23 cellular contexts compared by ENCODE assay signal in the genomic region with DNA sequence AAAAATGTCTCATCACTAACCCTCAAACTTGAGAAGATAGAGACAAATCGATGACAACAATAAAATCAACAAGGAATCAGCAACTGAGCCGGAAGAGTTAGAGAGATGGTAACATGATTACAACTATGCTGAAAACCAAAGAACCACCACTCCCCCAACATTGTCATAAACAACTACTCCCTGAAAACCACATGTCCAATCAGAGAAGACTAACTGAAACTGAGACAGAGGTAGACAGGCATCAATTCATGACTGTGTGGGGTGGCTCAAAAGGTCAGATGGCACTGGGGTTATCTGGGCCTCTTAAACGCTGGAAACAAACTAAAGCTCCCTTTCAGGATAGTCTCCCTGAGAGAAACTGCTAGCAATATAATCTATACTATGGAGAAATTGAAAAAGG.
DNase-seq lines count a peak whose midpoint lies in the region; ATAC-seq and TF ChIP-seq lines count a peak whose summit lies in the region.
"Had no signal": no experiment of that assay in that cellular context is flagged by ENCODE, and none has a peak within 500 bp of the region (broad histone marks: within the 10 kb centered on the region; RNA-seq: fewer than 3 reads in every experiment).

No MANE protein-coding gene starts in this region.

- CTCF ChIA-PET in activated CD4-positive, alpha-beta memory T cell treated with anti-CD3 and anti-CD28 coated beads, Interleukin-2, amount 10 ng/mL, durations not matched to agents 7 days and 5 days (lab: Charles Lee), result no interaction called here
- CTCF ChIA-PET in activated CD4-positive, alpha-beta memory T cell treated with anti-CD3 and anti-CD28 coated beads for 36 hours (lab: Charles Lee), result interaction anchor here (0.6 kb wide), 1 partner anchor 506 kb away, joined by 3 read pairs; no protein-coding TSS in a partner anchor
- CTCF ChIA-PET in naive thymus-derived CD4-positive, alpha-beta T cell (lab: Charles Lee), result no interaction called here

- H3K36me3 ChIP-seq in naive thymus-derived CD4-positive, alpha-beta T cell (ENCODE audit: control insufficient read depth in 2 of 3, insufficient read depth in 3 of 3, low read length in 3 of 3), result no peaks in the 10 kb centered on the region
- no peaks in the 10 kb centered on the region for H3K36me3 ChIP-seq in adrenal gland (replicated peaks in 1 of 2)
- H3K36me3 ChIP-seq: neutrophil, upper lobe of left lung had no signal

- no peak overlapping the region for H3K4me3 ChIP-seq in naive thymus-derived CD4-positive, alpha-beta T cell (ENCODE audit: low read length)
- H3K4me3 ChIP-seq in adrenal gland, result no peak overlapping the region
- H3K4me3 ChIP-seq: psoas muscle, upper lobe of left lung had no signal

- peaks cover 2% of the 10 kb centered on the region for H3K36me3 Mint-ChIP-seq in activated CD4-positive, alpha-beta memory T cell treated with anti-CD3 and anti-CD28 coated beads, Interleukin-2, amount 10 ng/mL, durations not matched to agents 7 days and 5 days (ENCODE audit: low read depth)
- H3K36me3 Mint-ChIP-seq in activated CD4-positive, alpha-beta memory T cell treated with anti-CD3 and anti-CD28 coated beads for 36 hours, result no peaks in the 10 kb centered on the region
- H3K36me3 Mint-ChIP-seq in T-helper 17 cell (ENCODE audit: low read depth), result no peaks in the 10 kb centered on the region
- H3K36me3 Mint-ChIP-seq in naive thymus-derived CD4-positive, alpha-beta T cell, result no peaks in the 10 kb centered on the region

- ATAC-seq in GM19035 (IDR thresholded peaks at IDR 0.05; ENCODE audit: unreplicated experiment) (peak; percentile 58), T-helper 17 cell (peak; percentile 96)
- peak; percentile 63 for ATAC-seq in naive thymus-derived CD4-positive, alpha-beta T cell
- ATAC-seq: psoas muscle had no signal

- no peaks in the 10 kb centered on the region for H3K27me3 Mint-ChIP-seq in activated CD4-positive, alpha-beta memory T cell treated with anti-CD3 and anti-CD28 coated beads, Interleukin-2, amount 10 ng/mL, durations not matched to agents 7 days and 5 days
- H3K27me3 Mint-ChIP-seq in activated CD4-positive, alpha-beta memory T cell treated with anti-CD3 and anti-CD28 coated beads for 36 hours, result no peaks in the 10 kb centered on the region
- no peaks in the 10 kb centered on the region for H3K27me3 Mint-ChIP-seq in T-helper 17 cell
- H3K27me3 Mint-ChIP-seq in naive thymus-derived CD4-positive, alpha-beta T cell, result peaks cover 0 to 11% (median 0%) of the 10 kb centered on the region in 5 donors
- H3K27me3 Mint-ChIP-seq: activated CD4-positive, alpha-beta T cell treated with anti-CD3 and anti-CD28 coated beads, Interleukin-2, amount 10 ng/mL, durations not matched to agents 24 days and 14 days had no signal

- H3K4me1 Mint-ChIP-seq in activated CD4-positive, alpha-beta memory T cell treated with anti-CD3 and anti-CD28 coated beads, Interleukin-2, amount 10 ng/mL, durations not matched to agents 7 days and 5 days, result peaks cover 15% of the 10 kb centered on the region
- H3K4me1 Mint-ChIP-seq in activated CD4-positive, alpha-beta memory T cell treated with anti-CD3 and anti-CD28 coated beads for 36 hours (ENCODE audit: low read depth), result peaks cover 4% of the 10 kb centered on the region
- H3K4me1 Mint-ChIP-seq in T-helper 17 cell, result no peaks in the 10 kb centered on the region
- peaks cover 0 to 2% (median 0%) of the 10 kb centered on the region in 7 donors for H3K4me1 Mint-ChIP-seq in naive thymus-derived CD4-positive, alpha-beta T cell
- H3K4me1 Mint-ChIP-seq: activated CD4-positive, alpha-beta T cell treated with anti-CD3 and anti-CD28 coated beads, Interleukin-2, amount 10 ng/mL, durations not matched to agents 24 days and 14 days had no signal

- no peaks in the 10 kb centered on the region for H3K9me3 Mint-ChIP-seq in activated CD4-positive, alpha-beta memory T cell treated with anti-CD3 and anti-CD28 coated beads, Interleukin-2, amount 10 ng/mL, durations not matched to agents 7 days and 5 days
- H3K9me3 Mint-ChIP-seq in activated CD4-positive, alpha-beta memory T cell treated with anti-CD3 and anti-CD28 coated beads for 36 hours, result no peaks in the 10 kb centered on the region
- H3K9me3 Mint-ChIP-seq in naive thymus-derived CD4-positive, alpha-beta T cell, result peaks cover 0 to 5% (median 0%) of the 10 kb centered on the region in 11 donors
- H3K9me3 Mint-ChIP-seq: activated CD4-positive, alpha-beta T cell treated with anti-CD3 and anti-CD28 coated beads, Interleukin-2, amount 10 ng/mL, durations not matched to agents 24 days and 14 days; activated naive CD4-positive, alpha-beta T cell treated with anti-CD3 and anti-CD28 coated beads for 36 hours; H9 had no signal

- TF ChIP-seq CTCF in adrenal gland (IDR thresholded peaks at IDR 0.05), result no peak

- no peak for TF ChIP-seq POLR2A in adrenal gland (IDR thresholded peaks at IDR 0.05)

- intact Hi-C loops in activated CD4-positive, alpha-beta memory T cell treated with anti-CD3 and anti-CD28 coated beads for 36 hours (cut with micrococcal nuclease), result no loop called here
- intact Hi-C loops in naive thymus-derived CD4-positive, alpha-beta T cell (cut with micrococcal nuclease), result no loop called here
- intact Hi-C loops in adrenal gland (cut with DNase I), result no loop called here

- peaks cover 0 to 4% of the 10 kb centered on the region in 2 donors for H3K4me1 ChIP-seq in naive thymus-derived CD4-positive, alpha-beta T cell (ENCODE audit: control insufficient read depth in 2 of 2, insufficient read depth in 2 of 2, low read length in 2 of 2)
- H3K4me1 ChIP-seq in adrenal gland (replicated peaks in 1 of 2), result no peaks in the 10 kb centered on the region
- H3K4me1 ChIP-seq: psoas muscle, upper lobe of left lung had no signal

- H3K9me3 ChIP-seq in T-helper 17 cell (ENCODE audit: control insufficient read depth, low read length, poor library complexity, severe bottlenecking) (no peaks in the 10 kb centered on the region), adrenal gland (replicated peaks in 1 of 3) (no peaks in the 10 kb centered on the region)
- no peaks in the 10 kb centered on the region for H3K9me3 ChIP-seq in naive thymus-derived CD4-positive, alpha-beta T cell (ENCODE audit: control insufficient read depth in 2 of 3, low read length in 3 of 3)
- H3K9me3 ChIP-seq: neutrophil, psoas muscle, upper lobe of left lung had no signal

- peak overlapping the region; percentile 86 for H3K27ac Mint-ChIP-seq in activated CD4-positive, alpha-beta memory T cell treated with anti-CD3 and anti-CD28 coated beads, Interleukin-2, amount 10 ng/mL, durations not matched to agents 7 days and 5 days
- no peak overlapping the region for H3K27ac Mint-ChIP-seq in activated CD4-positive, alpha-beta memory T cell treated with anti-CD3 and anti-CD28 coated beads for 36 hours
- H3K27ac Mint-ChIP-seq in T-helper 17 cell, result peak overlapping the region; percentile 39
- H3K27ac Mint-ChIP-seq in naive thymus-derived CD4-positive, alpha-beta T cell, result peak overlapping the region in 1 of 9 donors; percentile 53
- H3K27ac Mint-ChIP-seq: activated CD4-positive, alpha-beta T cell treated with anti-CD3 and anti-CD28 coated beads, Interleukin-2, amount 10 ng/mL, durations not matched to agents 24 days and 14 days; activated naive CD4-positive, alpha-beta T cell treated with anti-CD3 and anti-CD28 coated beads for 36 hours; H9 had no signal

- 67 to 72% (median 69%) methylated on average over 3 of the region's 3 CpGs for WGBS in adrenal gland, 4 donors

- no peak overlapping the region for H3K27ac ChIP-seq in naive thymus-derived CD4-positive, alpha-beta T cell (ENCODE audit: low read depth, low read length)
- no peak overlapping the region for H3K27ac ChIP-seq in adrenal gland
- H3K27ac ChIP-seq: epithelial cell of prostate, neutrophil, psoas muscle, upper lobe of left lung had no signal

- H3K27me3 ChIP-seq in naive thymus-derived CD4-positive, alpha-beta T cell (ENCODE audit: control insufficient read depth in 2 of 2, insufficient read depth in 2 of 2, low read length in 2 of 2), result no peaks in the 10 kb centered on the region
- H3K27me3 ChIP-seq in adrenal gland, result no peaks in the 10 kb centered on the region
- H3K27me3 ChIP-seq: neutrophil, upper lobe of left lung had no signal

- peak; percentile 19 for DNase-seq in activated CD4-positive, alpha-beta memory T cell treated with anti-CD3 and anti-CD28 coated beads, Interleukin-2, amount 10 ng/mL, durations not matched to agents 7 days and 5 days
- no peak for DNase-seq in activated CD4-positive, alpha-beta memory T cell treated with anti-CD3 and anti-CD28 coated beads for 36 hours
- DNase-seq in T-helper 17 cell (no peak), adrenal gland (no peak), dedifferentiated amniotic fluid mesenchymal stem cell (ENCODE audit: extremely low spot score) (no peak)
- DNase-seq in naive thymus-derived CD4-positive, alpha-beta T cell, result no peak
- no peak for DNase-seq in stimulated activated CD4-positive, alpha-beta T cell treated with anti-CD3 and anti-CD28 coated beads, Interleukin-2, amount 100 ng/mL, for 24 hours
- DNase-seq: activated CD4-positive, alpha-beta T cell treated with anti-CD3 and anti-CD28 coated beads, Interleukin-2, amount 10 ng/mL, durations not matched to agents 24 days and 14 days; activated naive CD4-positive, alpha-beta T cell treated with anti-CD3 and anti-CD28 coated beads for 36 hours; cerebellar nuclear complex; DMS53; H9; head of caudate nucleus; Karpas-422; mammary epithelial cell; NCI-H187 treated with DMSO at 0.1 percent for 48 hours; NCI-H524 treated with DMSO at 0.1 percent for 48 hours; psoas muscle; RPMI8226; upper lobe of left lung had no signal

- POLR2A ChIA-PET in activated CD4-positive, alpha-beta memory T cell treated with anti-CD3 and anti-CD28 coated beads, Interleukin-2, amount 10 ng/mL, durations not matched to agents 7 days and 5 days (lab: Charles Lee), result interaction anchor here (0.9 kb wide), 1 partner anchor 9 kb away, joined by 3 read pairs; no protein-coding TSS in a partner anchor
- POLR2A ChIA-PET in activated CD4-positive, alpha-beta memory T cell treated with anti-CD3 and anti-CD28 coated beads for 36 hours (lab: Charles Lee), result no interaction called here
- POLR2A ChIA-PET in naive thymus-derived CD4-positive, alpha-beta T cell (lab: Charles Lee), result no interaction called here

- no peak overlapping the region for H3K4me3 Mint-ChIP-seq in activated CD4-positive, alpha-beta memory T cell treated with anti-CD3 and anti-CD28 coated beads, Interleukin-2, amount 10 ng/mL, durations not matched to agents 7 days and 5 days
- no peak overlapping the region for H3K4me3 Mint-ChIP-seq in activated CD4-positive, alpha-beta memory T cell treated with anti-CD3 and anti-CD28 coated beads for 36 hours
- no peak overlapping the region for H3K4me3 Mint-ChIP-seq in T-helper 17 cell
- no peak overlapping the region for H3K4me3 Mint-ChIP-seq in naive thymus-derived CD4-positive, alpha-beta T cell
- H3K4me3 Mint-ChIP-seq: activated CD4-positive, alpha-beta T cell treated with anti-CD3 and anti-CD28 coated beads, Interleukin-2, amount 10 ng/mL, durations not matched to agents 24 days and 14 days; activated naive CD4-positive, alpha-beta T cell treated with anti-CD3 and anti-CD28 coated beads for 36 hours; H9 had no signal
